In the genomic region with DNA sequence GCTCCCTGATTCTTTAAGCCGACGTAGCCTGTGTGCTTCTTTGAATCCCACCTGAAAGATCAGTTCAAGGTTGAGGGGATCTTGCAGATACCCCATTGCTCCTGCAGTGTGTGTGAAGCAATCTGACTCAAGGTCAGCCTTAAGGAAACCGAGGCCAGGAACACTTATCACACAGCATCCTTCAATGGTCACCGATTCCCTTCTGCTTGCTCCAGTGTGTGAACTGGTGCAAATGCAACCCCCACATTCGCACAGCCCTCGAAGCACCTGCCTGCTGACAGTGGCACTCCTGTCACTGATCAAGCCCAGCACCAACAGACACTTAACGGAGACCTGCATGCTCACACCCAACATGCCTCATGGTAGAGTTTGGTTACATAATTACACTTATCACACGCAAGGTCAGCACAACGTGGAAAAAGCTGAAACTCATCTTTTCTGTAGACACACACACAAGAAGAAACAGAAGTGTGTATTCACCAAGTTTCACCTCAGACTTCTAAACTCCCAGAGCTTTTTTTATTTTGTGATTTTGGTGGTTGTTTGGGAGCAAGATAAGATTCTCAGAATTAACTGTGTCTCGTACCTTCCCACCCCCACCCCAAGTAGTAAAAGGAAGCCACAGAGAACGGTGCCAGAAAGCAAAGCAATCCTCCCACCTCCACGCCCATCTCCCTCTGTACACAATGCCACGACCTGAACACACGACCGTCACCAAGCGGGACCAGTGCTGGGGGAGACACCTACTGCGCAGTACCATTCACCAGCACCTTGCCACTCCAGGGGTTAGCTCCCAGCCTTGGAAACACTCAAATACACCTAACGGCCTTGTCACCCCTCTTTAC, we compare ENCODE assay signal across 25 cellular contexts. TPM values are rescaled to one million over a fixed set of nuclear protein-coding genes. Genes with fewer than 3 reads are reported as not detected.
DNase-seq lines count a peak whose midpoint lies in the region; ATAC-seq, FAIRE-seq and TF ChIP-seq lines count a peak whose summit lies in the region.
"Had no signal": no experiment of that assay in that cellular context is flagged by ENCODE, and none has a peak within 500 bp of the region (broad histone marks: within the 10 kb centered on the region; RNA-seq: fewer than 3 reads in every experiment).

No MANE protein-coding gene starts in this region.

- peak overlapping the region in 1 of 3 donors; percentile 56 for H3K4me3 Mint-ChIP-seq in T-cell
- H3K4me3 Mint-ChIP-seq in activated naive CD8-positive, alpha-beta T cell treated with anti-CD3 and anti-CD28 coated beads, Interleukin-2, amount 10 ng/mL, durations not matched to agents 7 days and 5 days = peak overlapping the region; percentile 68
- no peak overlapping the region for H3K4me3 Mint-ChIP-seq in stimulated activated effector memory CD8-positive, alpha-beta T cell treated with anti-CD3 and anti-CD28 coated beads, Interleukin-12 subunit alpha, Interleukin-12 subunit beta, amount 100 ng/mL, for 72 hours

- H2AFZ ChIP-seq in HepG2 (ENCODE audit: low read length) = no peak overlapping the region

- WGBS in HepG2 (ENCODE audit: low lambda C conversion rate) = 96% methylated on average over 18 of the region's 18 CpGs
- WGBS in right lobe of liver (ENCODE audit: insufficient coverage, low coverage, low lambda C conversion rate, missing lambda C conversion rate) = 62% methylated on average over 13 of the region's 18 CpGs
- WGBS in right cardiac atrium = 70% methylated on average over 18 of the region's 18 CpGs
- 58 to 79% (median 69%) methylated on average over 18 of the region's 18 CpGs for WGBS in small intestine, 3 donors

- BruUV-seq in HepG2 (replicated peaks; lab: Mats Ljungman, UMichigan) = no TSS peak

- TF ChIP-seq EP300 in HepG2 (IDR thresholded peaks at IDR 0.05; ENCODE audit: low read depth in 2 of 2, low read length in 2 of 2) (no peak), HepG2 (CRISPR knock-in tag; IDR thresholded peaks at IDR 0.05; ENCODE audit: borderline replicate concordance) (no peak)

- no peak for DNase-seq in HepG2 (ENCODE audit: low spot score)
- DNase-seq in right lobe of liver = no peak
- DNase-seq in T-cell = no peak
- DNase-seq in activated naive CD8-positive, alpha-beta T cell treated with anti-CD3 and anti-CD28 coated beads, Interleukin-2, amount 10 ng/mL, durations not matched to agents 7 days and 5 days = no peak
- no peak for DNase-seq in stimulated activated effector memory CD8-positive, alpha-beta T cell treated with anti-CD3 and anti-CD28 coated beads, Interleukin-12 subunit alpha, Interleukin-12 subunit beta, amount 100 ng/mL, for 72 hours (ENCODE audit: low spot score in 2 of 2)
- DNase-seq in right cardiac atrium = no peak
- DNase-seq in T1000 (lab: John Stamatoyannopoulos, UW) = no peak
- DNase-seq in small intestine = no peak
- DNase-seq: adrenal gland; effector CD4-positive, alpha-beta T cell; esophagus squamous epithelium; KG1; left lung; NCI-H1048; NCI-H524; stimulated activated CD4-positive, alpha-beta T cell treated with anti-CD3 and anti-CD28 coated beads, Interleukin-1b, Interleukin-23, amount 100 ng/mL, for 48 hours; substantia nigra; SW 1271; uterus had no signal

- peaks cover 15 to 52% (median 36%) of the 10 kb centered on the region in 3 donors for H3K4me1 Mint-ChIP-seq in T-cell
- peaks cover 51% of the 10 kb centered on the region for H3K4me1 Mint-ChIP-seq in activated naive CD8-positive, alpha-beta T cell treated with anti-CD3 and anti-CD28 coated beads, Interleukin-2, amount 10 ng/mL, durations not matched to agents 7 days and 5 days
- H3K4me1 Mint-ChIP-seq in stimulated activated effector memory CD8-positive, alpha-beta T cell treated with anti-CD3 and anti-CD28 coated beads, Interleukin-12 subunit alpha, Interleukin-12 subunit beta, amount 100 ng/mL, for 72 hours = peaks cover 38% of the 10 kb centered on the region

- TF ChIP-seq RAD21 in HepG2 (CRISPR knock-in tag; IDR thresholded peaks at IDR 0.05) = no peak

- no peak overlapping the region for H3K4me2 ChIP-seq in HepG2 (ENCODE audit: low read depth, low read length)

- ATAC-seq in HepG2 = peak; percentile 13
- ATAC-seq in right lobe of liver = no peak
- ATAC-seq in T-cell (replicated peaks in 1 of 4) = peak; percentile 40 to 56 (median 52)
- ATAC-seq in activated naive CD8-positive, alpha-beta T cell treated with anti-CD3 and anti-CD28 coated beads, Interleukin-2, amount 10 ng/mL, durations not matched to agents 7 days and 5 days (ENCODE audit: low read depth) = peak; percentile 77
- no peak for ATAC-seq in stimulated activated effector memory CD8-positive, alpha-beta T cell treated with anti-CD3 and anti-CD28 coated beads, Interleukin-12 subunit alpha, Interleukin-12 subunit beta, amount 100 ng/mL, for 72 hours
- ATAC-seq in right cardiac atrium = no peak
- ATAC-seq: left lung, sciatic nerve had no signal

- intact Hi-C loops in HepG2 (cut with micrococcal nuclease; ENCODE audit: unreplicated experiment) (no loop called here), right lobe of liver (cut with DNase I) (no loop called here), right cardiac atrium (cut with DNase I) (no loop called here)

- POLR2A ChIA-PET in HepG2 (lab: Yijun Ruan, JAX) (no interaction called here), T-cell (lab: Charles Lee) (interaction anchor here in 1 of 2 donors (0.7 kb wide), 1 partner anchor 89 kb away, joined by 3 read pairs; no protein-coding TSS in a partner anchor)
- POLR2A ChIA-PET in activated naive CD8-positive, alpha-beta T cell treated with anti-CD3 and anti-CD28 coated beads, Interleukin-2, amount 10 ng/mL, durations not matched to agents 7 days and 5 days (lab: Charles Lee) = no interaction called here

- no peaks in the 10 kb centered on the region for H3K9me3 Mint-ChIP-seq in T-cell
- no peaks in the 10 kb centered on the region for H3K9me3 Mint-ChIP-seq in activated naive CD8-positive, alpha-beta T cell treated with anti-CD3 and anti-CD28 coated beads, Interleukin-2, amount 10 ng/mL, durations not matched to agents 7 days and 5 days
- no peaks in the 10 kb centered on the region for H3K9me3 Mint-ChIP-seq in stimulated activated effector memory CD8-positive, alpha-beta T cell treated with anti-CD3 and anti-CD28 coated beads, Interleukin-12 subunit alpha, Interleukin-12 subunit beta, amount 100 ng/mL, for 72 hours

- peaks cover 31% of the 10 kb centered on the region for H3K79me2 ChIP-seq in HepG2 (ENCODE audit: insufficient read depth, low read length)

- H4K20me1 ChIP-seq in HepG2 (ENCODE audit: insufficient read depth, low read length) = peaks cover 18% of the 10 kb centered on the region

- no peak for TF ChIP-seq CTCF in HepG2 (CRISPR knock-in tag; IDR thresholded peaks at IDR 0.05)
- TF ChIP-seq CTCF in right lobe of liver (IDR thresholded peaks at IDR 0.05) = no peak

- no peaks in the 10 kb centered on the region for H3K4me1 ChIP-seq in HepG2 (ENCODE audit: insufficient read depth, low read length)
- H3K4me1 ChIP-seq in right lobe of liver = peaks cover 0 to 9% (median 2%) of the 10 kb centered on the region in 4 donors
- H3K4me1 ChIP-seq in right cardiac atrium (ENCODE audit: control insufficient read depth, insufficient read depth, low read length) = peaks cover 3% of the 10 kb centered on the region
- peaks cover 0 to 5% of the 10 kb centered on the region in 2 donors for H3K4me1 ChIP-seq in small intestine (ENCODE audit: control insufficient read depth in 2 of 2, insufficient read depth in 1 of 2, low read depth in 1 of 2, low read length in 1 of 2)
- H3K4me1 ChIP-seq: uterus had no signal

- no peak for FAIRE-seq in HepG2 (lab: Jason Lieb, UNC)
- no peak for FAIRE-seq in small intestine (lab: Jason Lieb, UNC)
- FAIRE-seq: GM19239 had no signal

- peaks cover 54% of the 10 kb centered on the region for H3K36me3 Mint-ChIP-seq in T-cell
- peaks cover 52% of the 10 kb centered on the region for H3K36me3 Mint-ChIP-seq in activated naive CD8-positive, alpha-beta T cell treated with anti-CD3 and anti-CD28 coated beads, Interleukin-2, amount 10 ng/mL, durations not matched to agents 7 days and 5 days
- peaks cover 99% of the 10 kb centered on the region for H3K36me3 Mint-ChIP-seq in stimulated activated effector memory CD8-positive, alpha-beta T cell treated with anti-CD3 and anti-CD28 coated beads, Interleukin-12 subunit alpha, Interleukin-12 subunit beta, amount 100 ng/mL, for 72 hours

- H3K27me3 ChIP-seq in HepG2 (ENCODE audit: control insufficient read depth in 1 of 2, insufficient read depth in 2 of 2, low read length in 2 of 2) (no peaks in the 10 kb centered on the region), right lobe of liver (no peaks in the 10 kb centered on the region), right cardiac atrium (ENCODE audit: control insufficient read depth, insufficient read depth) (no peaks in the 10 kb centered on the region), small intestine (ENCODE audit: control insufficient read depth in 2 of 2, insufficient read depth in 2 of 2, low read length in 2 of 2) (no peaks in the 10 kb centered on the region)
- H3K27me3 ChIP-seq: adrenal gland, esophagus squamous epithelium, left lung, uterus had no signal

- CTCF ChIA-PET in HepG2 (lab: Yijun Ruan, JAX; ENCODE audit: low intra/inter-chr PET ratio, low total read pairs) = no interaction called here
- CTCF ChIA-PET in T-cell (lab: Charles Lee) = interaction anchor here (0.6 to 1.6 kb wide), 2 partner anchors 17 to 166 kb away, joined by 3 to 7 read pairs (median 6); no protein-coding TSS in a partner anchor

- H3K27ac Mint-ChIP-seq in T-cell = peak overlapping the region; percentile 81 to 85
- peak overlapping the region; percentile 66 for H3K27ac Mint-ChIP-seq in activated naive CD8-positive, alpha-beta T cell treated with anti-CD3 and anti-CD28 coated beads, Interleukin-2, amount 10 ng/mL, durations not matched to agents 7 days and 5 days
- H3K27ac Mint-ChIP-seq in stimulated activated effector memory CD8-positive, alpha-beta T cell treated with anti-CD3 and anti-CD28 coated beads, Interleukin-12 subunit alpha, Interleukin-12 subunit beta, amount 100 ng/mL, for 72 hours = peak overlapping the region; percentile 71

- no peak overlapping the region for H3K4me3 ChIP-seq in HepG2 (replicated peaks in 1 of 3; ENCODE audit: insufficient read depth in 1 of 3, low read depth in 2 of 3, low read length in 3 of 3)
- H3K4me3 ChIP-seq in right lobe of liver = no peak overlapping the region
- H3K4me3 ChIP-seq in right cardiac atrium (ENCODE audit: low read length) = no peak overlapping the region
- no peak overlapping the region for H3K4me3 ChIP-seq in small intestine (ENCODE audit: low read depth in 1 of 2, low read length in 2 of 2)
- H3K4me3 ChIP-seq: adrenal gland, esophagus squamous epithelium, left lung, uterus had no signal

- H3K9ac ChIP-seq in HepG2 (ENCODE audit: insufficient read depth, low read depth, low read length) = no peak overlapping the region

- H3K9me3 ChIP-seq in HepG2 (ENCODE audit: low read length) = no peaks in the 10 kb centered on the region
- H3K9me3 ChIP-seq in right lobe of liver = no peaks in the 10 kb centered on the region
- no peaks in the 10 kb centered on the region for H3K9me3 ChIP-seq in right cardiac atrium (ENCODE audit: control insufficient read depth, low read length)
- no peaks in the 10 kb centered on the region for H3K9me3 ChIP-seq in small intestine (ENCODE audit: control insufficient read depth, low read depth)
- H3K9me3 ChIP-seq: adrenal gland, esophagus squamous epithelium, left lung, uterus had no signal

- H3K36me3 ChIP-seq in HepG2 (replicated peaks in 1 of 2; ENCODE audit: control insufficient read depth in 1 of 2, insufficient read depth in 2 of 2, low read length in 2 of 2) (peaks cover 65 to 100% of the 10 kb centered on the region in 2 experiments), right lobe of liver (peaks cover 5 to 89% (median 31%) of the 10 kb centered on the region in 4 donors), small intestine (ENCODE audit: control insufficient read depth in 2 of 2, insufficient read depth in 2 of 2, low read length in 2 of 2) (peaks cover 17 to 18% of the 10 kb centered on the region in 2 donors)
- H3K36me3 ChIP-seq: uterus had no signal

- no peaks in the 10 kb centered on the region for H3K27me3 Mint-ChIP-seq in T-cell
- H3K27me3 Mint-ChIP-seq in activated naive CD8-positive, alpha-beta T cell treated with anti-CD3 and anti-CD28 coated beads, Interleukin-2, amount 10 ng/mL, durations not matched to agents 7 days and 5 days = no peaks in the 10 kb centered on the region

- in situ Hi-C loops in HepG2 (cut with HindIII; ENCODE audit: extremely low pct_ligation_motif_present, low pct_unique_long_range_greater_than_20kb) = no loop called here

- TF ChIP-seq POLR2A in HepG2 (IDR thresholded peaks at IDR 0.05; ENCODE audit: insufficient read depth in 1 of 2, low read depth in 2 of 2, low read length in 2 of 2) (peak in 1 of 2 experiments; percentile 10; a peak in 1 of 4 replicates), right lobe of liver (IDR thresholded peaks at IDR 0.05) (no peak)

- H3K27ac ChIP-seq in HepG2 (ENCODE audit: extremely low read length, insufficient read depth, low read length) = no peak overlapping the region
- no peak overlapping the region for H3K27ac ChIP-seq in right lobe of liver
- H3K27ac ChIP-seq in right cardiac atrium (ENCODE audit: low read length) = no peak overlapping the region
- H3K27ac ChIP-seq in small intestine (ENCODE audit: low read depth in 1 of 2, low read length in 1 of 2) = no peak overlapping the region
- H3K27ac ChIP-seq: esophagus squamous epithelium, left lung, uterus had no signal

RNA-seq across cellular contexts. Expression of a gene that starts 37.2 kb away (rescaled TPM):
- not detected in 2 replicates for total RNA-seq in HepG2 (2016; rRNA removed; fragmentation: Illumina TruSeq; extraction: Trizol)
- not detected in 2 replicates for total RNA-seq in HepG2 (2016; cell fraction: cytosol; rRNA removed; fragmentation: Illumina TruSeq; extraction: Trizol; ENCODE audit: low read depth)
- total RNA-seq in HepG2 (2016; cell fraction: insoluble cytoplasmic fraction; rRNA removed; fragmentation: Illumina TruSeq; extraction: Trizol) = not detected in 2 replicates
- 0.19 TPM in 1 of 2 replicates, not detected in the other for total RNA-seq in HepG2 (2016; cell fraction: membrane; rRNA removed; fragmentation: Illumina TruSeq; extraction: Trizol)
- not detected in 2 replicates for total RNA-seq in HepG2 (2016; cell fraction: nucleus; rRNA removed; fragmentation: Illumina TruSeq; extraction: Trizol)
- polyA plus RNA-seq in HepG2 (2011; rRNA removed) = 0.14 TPM in 1 of 2 replicates, not detected in the other
- not detected in 2 replicates for polyA plus RNA-seq in HepG2 (2011; cell fraction: cytosol; rRNA removed)
- not detected in 2 replicates for polyA plus RNA-seq in HepG2 (2011; cell fraction: nucleus; rRNA removed)
- not detected in 2 replicates for polyA plus RNA-seq in HepG2 (2012)
- not detected in 2 replicates for polyA plus RNA-seq in HepG2 (2016; cell fraction: cytosol; fragmentation: Illumina TruSeq; extraction: Trizol; ENCODE audit: low read depth)
- not detected in 2 replicates for polyA plus RNA-seq in HepG2 (2016; cell fraction: insoluble cytoplasmic fraction; fragmentation: Illumina TruSeq; extraction: Trizol; ENCODE audit: low read depth)
- not detected in 2 replicates for polyA plus RNA-seq in HepG2 (2016; cell fraction: membrane; fragmentation: Illumina TruSeq; extraction: Trizol; ENCODE audit: low read depth)
- not detected in 2 replicates for polyA plus RNA-seq in HepG2 (2016; cell fraction: nucleus; fragmentation: Illumina TruSeq; extraction: Trizol; ENCODE audit: insufficient read depth, low read depth)
- 0.12 TPM in 1 of 2 replicates, not detected in the other for polyA minus RNA-seq in HepG2 (2011; rRNA and poly(A)+ RNA removed; ENCODE audit: low replicate concordance)
- polyA minus RNA-seq in HepG2 (2011; cell fraction: cytosol; rRNA and poly(A)+ RNA removed) = not detected in 2 replicates
- not detected in 2 replicates for polyA minus RNA-seq in HepG2 (2011; cell fraction: nucleus; rRNA and poly(A)+ RNA removed)
- not detected for total RNA-seq in right lobe of liver
- total RNA-seq in T-cell = not detected
- total RNA-seq in activated naive CD8-positive, alpha-beta T cell treated with anti-CD3 and anti-CD28 coated beads, Interleukin-2, amount 10 ng/mL, durations not matched to agents 7 days and 5 days = not detected
- total RNA-seq in right cardiac atrium = not detected
- not detected for polyA plus RNA-seq in right cardiac atrium
- polyA plus RNA-seq in small intestine = not detected
- total RNA-seq: adrenal gland, cardiac septum, esophagus squamous epithelium, glomerular endothelial cell, left lung, mononuclear cell, omental fat pad, sciatic nerve, uterus had no signal
- polyA plus RNA-seq: adrenal gland had no signal

RNA-seq across cellular contexts. Expression of a gene that starts 44.4 kb away (rescaled TPM):
- total RNA-seq in HepG2 (2016; rRNA removed; fragmentation: Illumina TruSeq; extraction: Trizol) = 173 and 177 TPM in 2 replicates
- 42.2 and 47.1 TPM in 2 replicates for total RNA-seq in HepG2 (2016; cell fraction: cytosol; rRNA removed; fragmentation: Illumina TruSeq; extraction: Trizol; ENCODE audit: low read depth)
- total RNA-seq in HepG2 (2016; cell fraction: insoluble cytoplasmic fraction; rRNA removed; fragmentation: Illumina TruSeq; extraction: Trizol) = 166 and 185 TPM in 2 replicates
- total RNA-seq in HepG2 (2016; cell fraction: membrane; rRNA removed; fragmentation: Illumina TruSeq; extraction: Trizol) = 53.5 and 58.7 TPM in 2 replicates
- 231 and 239 TPM in 2 replicates for total RNA-seq in HepG2 (2016; cell fraction: nucleus; rRNA removed; fragmentation: Illumina TruSeq; extraction: Trizol)
- polyA plus RNA-seq in HepG2 (2011; rRNA removed) = 52.5 and 58.4 TPM in 2 replicates
- polyA plus RNA-seq in HepG2 (2011; cell fraction: cytosol; rRNA removed) = 16.6 and 26.6 TPM in 2 replicates
- 77.7 and 102 TPM in 2 replicates for polyA plus RNA-seq in HepG2 (2011; cell fraction: nucleus; rRNA removed)
- polyA plus RNA-seq in HepG2 (2012) = 151 and 152 TPM in 2 replicates
- 5.3 and 6.8 TPM in 2 replicates for polyA plus RNA-seq in HepG2 (2016; cell fraction: cytosol; fragmentation: Illumina TruSeq; extraction: Trizol; ENCODE audit: low read depth)
- 200 and 216 TPM in 2 replicates for polyA plus RNA-seq in HepG2 (2016; cell fraction: insoluble cytoplasmic fraction; fragmentation: Illumina TruSeq; extraction: Trizol; ENCODE audit: low read depth)
- 18.6 and 26.0 TPM in 2 replicates for polyA plus RNA-seq in HepG2 (2016; cell fraction: membrane; fragmentation: Illumina TruSeq; extraction: Trizol; ENCODE audit: low read depth)
- 243 and 249 TPM in 2 replicates for polyA plus RNA-seq in HepG2 (2016; cell fraction: nucleus; fragmentation: Illumina TruSeq; extraction: Trizol; ENCODE audit: insufficient read depth, low read depth)
- polyA minus RNA-seq in HepG2 (2011; rRNA and poly(A)+ RNA removed; ENCODE audit: low replicate concordance) = 135 and 250 TPM in 2 replicates
- 49.2 and 87.1 TPM in 2 replicates for polyA minus RNA-seq in HepG2 (2011; cell fraction: cytosol; rRNA and poly(A)+ RNA removed)
- 329 and 403 TPM in 2 replicates for polyA minus RNA-seq in HepG2 (2011; cell fraction: nucleus; rRNA and poly(A)+ RNA removed)
- 10 to 100 TPM; 46.8 to 55.8 (median 49.1) TPM for total RNA-seq in right lobe of liver
- total RNA-seq in T-cell = 100 to 1,000 TPM; 159 to 261 (median 169) TPM
- 100 to 1,000 TPM; 153 to 162 TPM for total RNA-seq in activated naive CD8-positive, alpha-beta T cell treated with anti-CD3 and anti-CD28 coated beads, Interleukin-2, amount 10 ng/mL, durations not matched to agents 7 days and 5 days
- 10 to 100 TPM; 67.1 to 83.3 (median 71.2) TPM for total RNA-seq in right cardiac atrium
- polyA plus RNA-seq in right cardiac atrium = 25.1 TPM
- polyA plus RNA-seq in small intestine = 10 to 100 TPM; 31.6 to 39.6 (median 32.4) TPM

RNA-seq across cellular contexts. Expression of a gene that starts 50.5 kb away (rescaled TPM):
- total RNA-seq in HepG2 (2016; rRNA removed; fragmentation: Illumina TruSeq; extraction: Trizol) = 345 and 349 TPM in 2 replicates
- total RNA-seq in HepG2 (2016; cell fraction: cytosol; rRNA removed; fragmentation: Illumina TruSeq; extraction: Trizol; ENCODE audit: low read depth) = 202 and 227 TPM in 2 replicates
- total RNA-seq in HepG2 (2016; cell fraction: insoluble cytoplasmic fraction; rRNA removed; fragmentation: Illumina TruSeq; extraction: Trizol) = 351 and 370 TPM in 2 replicates
- 185 and 210 TPM in 2 replicates for total RNA-seq in HepG2 (2016; cell fraction: membrane; rRNA removed; fragmentation: Illumina TruSeq; extraction: Trizol)
- 126 and 138 TPM in 2 replicates for total RNA-seq in HepG2 (2016; cell fraction: nucleus; rRNA removed; fragmentation: Illumina TruSeq; extraction: Trizol)
- polyA plus RNA-seq in HepG2 (2011; rRNA removed) = 173 and 193 TPM in 2 replicates
- 139 and 221 TPM in 2 replicates for polyA plus RNA-seq in HepG2 (2011; cell fraction: cytosol; rRNA removed)
- polyA plus RNA-seq in HepG2 (2011; cell fraction: nucleus; rRNA removed) = 209 and 223 TPM in 2 replicates
- 167 and 252 TPM in 2 replicates for polyA plus RNA-seq in HepG2 (2012)
- 224 and 244 TPM in 2 replicates for polyA plus RNA-seq in HepG2 (2016; cell fraction: cytosol; fragmentation: Illumina TruSeq; extraction: Trizol; ENCODE audit: low read depth)
- polyA plus RNA-seq in HepG2 (2016; cell fraction: insoluble cytoplasmic fraction; fragmentation: Illumina TruSeq; extraction: Trizol; ENCODE audit: low read depth) = 425 and 448 TPM in 2 replicates
- polyA plus RNA-seq in HepG2 (2016; cell fraction: membrane; fragmentation: Illumina TruSeq; extraction: Trizol; ENCODE audit: low read depth) = 197 and 214 TPM in 2 replicates
- polyA plus RNA-seq in HepG2 (2016; cell fraction: nucleus; fragmentation: Illumina TruSeq; extraction: Trizol; ENCODE audit: insufficient read depth, low read depth) = 269 and 287 TPM in 2 replicates
- polyA minus RNA-seq in HepG2 (2011; rRNA and poly(A)+ RNA removed; ENCODE audit: low replicate concordance) = 186 and 379 TPM in 2 replicates
- 166 and 175 TPM in 2 replicates for polyA minus RNA-seq in HepG2 (2011; cell fraction: cytosol; rRNA and poly(A)+ RNA removed)
- polyA minus RNA-seq in HepG2 (2011; cell fraction: nucleus; rRNA and poly(A)+ RNA removed) = 55.6 and 67.6 TPM in 2 replicates
- 100 to 1,000 TPM in 1 of 6 experiments, 10 to 100 TPM in 5; 61.5 to 132 (median 73.1) TPM for total RNA-seq in right lobe of liver
- 10 to 100 TPM; 32.9 to 44.3 (median 41.8) TPM for total RNA-seq in T-cell
- 100 to 1,000 TPM; 157 to 173 TPM for total RNA-seq in activated naive CD8-positive, alpha-beta T cell treated with anti-CD3 and anti-CD28 coated beads, Interleukin-2, amount 10 ng/mL, durations not matched to agents 7 days and 5 days
- total RNA-seq in right cardiac atrium = 10 to 100 TPM; 28.6 to 37.2 (median 35.0) TPM
- 75.0 TPM for polyA plus RNA-seq in right cardiac atrium
- polyA plus RNA-seq in small intestine = 10 to 100 TPM; 51.6 to 92.8 (median 84.8) TPM

Comparison
In these comparisons a context has a peak if more than half of its experiments do, and no peak if none do; other contexts are left out.
1. ATAC-seq: peak in HepG2 (single experiment), T-cell (4 of 4) and activated naive CD8-positive, alpha-beta T cell treated with anti-CD3 and anti-CD28 coated beads, Interleukin-2, amount 10 ng/mL, durations not matched to agents 7 days and 5 days (single experiment); none in right lobe of liver (0 of 4), stimulated activated effector memory CD8-positive, alpha-beta T cell treated with anti-CD3 and anti-CD28 coated beads, Interleukin-12 subunit alpha, Interleukin-12 subunit beta, amount 100 ng/mL, for 72 hours (single experiment) and right cardiac atrium (0 of 2).
2. Peak in every context shown above with its lines, with median percentiles within 50 percentile points of each other: H3K27ac Mint-ChIP-seq.